In genomic region chr14:94406910-94407309, GRCh38 we compare ENCODE assay signal across 1 cellular context.
TF ChIP-seq lines count a peak whose summit lies in the region.

No MANE protein-coding gene starts in this region.

TF ChIP-seq in A549, 52 proteins besides CTCF, POLR2A, EP300 and RAD21 (continued from another document):
- TF ChIP-seq REST (IDR thresholded peaks at IDR 0.05) = no peak
- no peak for TF ChIP-seq SREBF2 (IDR thresholded peaks at IDR 0.05)
- TF ChIP-seq EHF (CRISPR knock-in tag; IDR thresholded peaks at IDR 0.05) = no peak
- TF ChIP-seq ATOH8 (CRISPR knock-in tag; IDR thresholded peaks at IDR 0.05; ENCODE audit: low read depth) = no peak
- TF ChIP-seq GATA3 (IDR thresholded peaks at IDR 0.05; ENCODE audit: borderline replicate concordance) = no peak
- TF ChIP-seq CBX8 (IDR thresholded peaks at IDR 0.05) = no peak
- no peak for TF ChIP-seq NR3C1 (IDR thresholded peaks at IDR 0.05)
- no peak for TF ChIP-seq MYC (IDR thresholded peaks at IDR 0.05; ENCODE audit: borderline replicate concordance, low read length)
- TF ChIP-seq ELK1 (IDR thresholded peaks at IDR 0.05; ENCODE audit: low read depth, low read length) = no peak
